14 cellular contexts compared by ENCODE assay signal in the genomic region with DNA sequence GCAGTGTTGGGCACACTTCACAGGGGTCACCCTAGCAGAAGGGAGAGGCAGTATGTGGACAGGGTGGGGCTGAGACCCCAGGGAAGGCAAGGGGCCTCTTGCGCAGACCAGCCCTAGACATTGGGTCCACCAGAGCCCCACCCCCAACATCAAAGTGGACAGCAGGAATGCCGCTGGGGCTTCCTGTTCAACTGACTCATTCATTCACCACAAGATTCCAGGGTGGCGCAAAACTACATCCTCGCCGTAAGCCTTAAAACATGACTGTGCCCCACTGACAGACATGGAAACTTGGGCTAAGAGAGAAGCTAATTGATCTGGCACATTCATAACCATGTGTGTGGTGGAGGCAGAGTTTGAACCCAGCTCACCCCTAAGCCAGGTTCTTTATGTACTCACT. TPM values are rescaled to one million over a fixed set of nuclear protein-coding genes. Genes with fewer than 3 reads are reported as not detected.
DNase-seq lines count a peak whose midpoint lies in the region; ATAC-seq, FAIRE-seq and TF ChIP-seq lines count a peak whose summit lies in the region.
"Had no signal": no experiment of that assay in that cellular context is flagged by ENCODE, and none has a peak within 500 bp of the region (broad histone marks: within the 10 kb centered on the region; RNA-seq: fewer than 3 reads in every experiment).

No MANE protein-coding gene starts in this region.

- no peak for TF ChIP-seq RAD21 in HepG2 (CRISPR knock-in tag; IDR thresholded peaks at IDR 0.05)

- H3K4me1 Mint-ChIP-seq in naive thymus-derived CD4-positive, alpha-beta T cell = no peaks in the 10 kb centered on the region
- H3K4me1 Mint-ChIP-seq: T-cell had no signal

- no peaks in the 10 kb centered on the region for H3K36me3 ChIP-seq in HepG2 (replicated peaks in 1 of 2; ENCODE audit: control insufficient read depth in 1 of 2, insufficient read depth in 2 of 2, low read length in 2 of 2)
- H3K36me3 ChIP-seq in right lobe of liver = no peaks in the 10 kb centered on the region
- H3K36me3 ChIP-seq in naive thymus-derived CD4-positive, alpha-beta T cell (ENCODE audit: control insufficient read depth in 2 of 3, insufficient read depth in 3 of 3, low read length in 3 of 3) = no peaks in the 10 kb centered on the region

- in situ Hi-C loops in HepG2 (cut with HindIII; ENCODE audit: extremely low pct_ligation_motif_present, low pct_unique_long_range_greater_than_20kb) = no loop called here

- no peak overlapping the region for H3K27ac Mint-ChIP-seq in naive thymus-derived CD4-positive, alpha-beta T cell
- H3K27ac Mint-ChIP-seq: nephron progenitor cell, T-cell had no signal

- ATAC-seq in HepG2 = no peak
- ATAC-seq in right lobe of liver = no peak
- ATAC-seq in naive thymus-derived CD4-positive, alpha-beta T cell = no peak
- ATAC-seq: T-cell had no signal

- H3K27me3 Mint-ChIP-seq in naive thymus-derived CD4-positive, alpha-beta T cell = peaks cover 0 to 18% (median 5%) of the 10 kb centered on the region in 5 donors

- POLR2A ChIA-PET in HepG2 (lab: Yijun Ruan, JAX) = interaction anchor here (2.6 kb wide), 1 partner anchor 15 kb away, joined by 9 read pairs; a partner anchor contains a TSS
- POLR2A ChIA-PET in naive thymus-derived CD4-positive, alpha-beta T cell (lab: Charles Lee) = no interaction called here

- 89% methylated on average over 3 of the region's 5 CpGs for WGBS in HepG2 (ENCODE audit: low lambda C conversion rate)
- WGBS in right lobe of liver (ENCODE audit: insufficient coverage, low coverage, low lambda C conversion rate, missing lambda C conversion rate) = 80% methylated on average over 1 of the region's 5 CpGs

- H3K4me1 ChIP-seq in HepG2 (ENCODE audit: insufficient read depth, low read length) (no peaks in the 10 kb centered on the region), right lobe of liver (no peaks in the 10 kb centered on the region)
- H3K4me1 ChIP-seq in naive thymus-derived CD4-positive, alpha-beta T cell (ENCODE audit: control insufficient read depth in 2 of 2, insufficient read depth in 2 of 2, low read length in 2 of 2) = no peaks in the 10 kb centered on the region

- no peaks in the 10 kb centered on the region for H3K27me3 ChIP-seq in HepG2 (ENCODE audit: control insufficient read depth in 1 of 2, insufficient read depth in 2 of 2, low read length in 2 of 2)
- no peaks in the 10 kb centered on the region for H3K27me3 ChIP-seq in right lobe of liver
- peaks cover 0 to 3% of the 10 kb centered on the region in 2 donors for H3K27me3 ChIP-seq in naive thymus-derived CD4-positive, alpha-beta T cell (ENCODE audit: control insufficient read depth in 2 of 2, insufficient read depth in 2 of 2, low read length in 2 of 2)

- H3K9me3 Mint-ChIP-seq in naive thymus-derived CD4-positive, alpha-beta T cell = no peaks in the 10 kb centered on the region
- H3K9me3 Mint-ChIP-seq: nephron progenitor cell, T-cell had no signal

- H3K4me3 ChIP-seq in HepG2 (replicated peaks in 1 of 3; ENCODE audit: insufficient read depth in 1 of 3, low read depth in 2 of 3, low read length in 3 of 3) (no peak overlapping the region), right lobe of liver (no peak overlapping the region)
- no peak overlapping the region for H3K4me3 ChIP-seq in naive thymus-derived CD4-positive, alpha-beta T cell (ENCODE audit: low read length)

- TF ChIP-seq CTCF in HepG2 (CRISPR knock-in tag; IDR thresholded peaks at IDR 0.05) = no peak
- no peak for TF ChIP-seq CTCF in right lobe of liver (IDR thresholded peaks at IDR 0.05)

- no peaks in the 10 kb centered on the region for H3K36me3 Mint-ChIP-seq in naive thymus-derived CD4-positive, alpha-beta T cell
- H3K36me3 Mint-ChIP-seq: brain, T-cell had no signal

- no peak overlapping the region for H3K4me3 Mint-ChIP-seq in naive thymus-derived CD4-positive, alpha-beta T cell
- H3K4me3 Mint-ChIP-seq: brain, nephron progenitor cell, T-cell had no signal

- intact Hi-C loops in HepG2 (cut with micrococcal nuclease; ENCODE audit: unreplicated experiment) (no loop called here), right lobe of liver (cut with DNase I) (no loop called here)
- intact Hi-C loops in naive thymus-derived CD4-positive, alpha-beta T cell (cut with micrococcal nuclease) = no loop called here

- TF ChIP-seq POLR2A in HepG2 (IDR thresholded peaks at IDR 0.05; ENCODE audit: insufficient read depth in 1 of 2, low read depth in 2 of 2, low read length in 2 of 2) (no peak), right lobe of liver (IDR thresholded peaks at IDR 0.05) (no peak), erythroblast (IDR thresholded peaks at IDR 0.05; ENCODE audit: low read length) (no peak)

- no peak for FAIRE-seq in HepG2 (lab: Jason Lieb, UNC)

- TF ChIP-seq EP300 in HepG2 (IDR thresholded peaks at IDR 0.05; ENCODE audit: low read depth in 2 of 2, low read length in 2 of 2) (no peak), HepG2 (CRISPR knock-in tag; IDR thresholded peaks at IDR 0.05; ENCODE audit: borderline replicate concordance) (no peak)

- H3K9ac ChIP-seq in HepG2 (ENCODE audit: insufficient read depth, low read depth, low read length) = no peak overlapping the region

- H3K79me2 ChIP-seq in HepG2 (ENCODE audit: insufficient read depth, low read length) = no peaks in the 10 kb centered on the region

- CTCF ChIA-PET in HepG2 (lab: Yijun Ruan, JAX; ENCODE audit: low intra/inter-chr PET ratio, low total read pairs) = no interaction called here
- CTCF ChIA-PET in naive thymus-derived CD4-positive, alpha-beta T cell (lab: Charles Lee) = no interaction called here

- no peaks in the 10 kb centered on the region for H4K20me1 ChIP-seq in HepG2 (ENCODE audit: insufficient read depth, low read length)

- no TSS peak for BruUV-seq in HepG2 (replicated peaks; lab: Mats Ljungman, UMichigan)

- H3K4me2 ChIP-seq in HepG2 (ENCODE audit: low read depth, low read length) = no peak overlapping the region

- H3K27ac ChIP-seq in HepG2 (ENCODE audit: extremely low read length, insufficient read depth, low read length) (no peak overlapping the region), right lobe of liver (no peak overlapping the region)
- no peak overlapping the region for H3K27ac ChIP-seq in naive thymus-derived CD4-positive, alpha-beta T cell (ENCODE audit: low read depth, low read length)

- no peak overlapping the region for H2AFZ ChIP-seq in HepG2 (ENCODE audit: low read length)

- H3K9me3 ChIP-seq in HepG2 (ENCODE audit: low read length) = no peaks in the 10 kb centered on the region
- no peaks in the 10 kb centered on the region for H3K9me3 ChIP-seq in right lobe of liver
- no peaks in the 10 kb centered on the region for H3K9me3 ChIP-seq in naive thymus-derived CD4-positive, alpha-beta T cell (ENCODE audit: control insufficient read depth in 2 of 3, low read length in 3 of 3)

- DNase-seq in HepG2 (ENCODE audit: low spot score) (no peak), right lobe of liver (no peak), UCSD-AML1 (lab: John Stamatoyannopoulos, UW; ENCODE audit: unreplicated experiment) (peak; percentile 28), glomerular visceral epithelial cell (ENCODE audit: extremely low spot score) (peak; percentile 92), erythroblast (lab: John Stamatoyannopoulos, UW) (no peak), NCI-H1048 (lab: John Stamatoyannopoulos, UW) (no peak), NCI-H82 treated with DMSO at 0.1 percent for 48 hours (lab: John Stamatoyannopoulos, UW; ENCODE audit: unreplicated experiment) (no peak)
- DNase-seq in naive thymus-derived CD4-positive, alpha-beta T cell = no peak
- DNase-seq: activated CD8-positive, alpha-beta memory T cell treated with anti-CD3 and anti-CD28 coated beads, Interleukin-2, amount 50 U/mL, for 48 hours; hippocampal formation; nephron progenitor cell; stimulated activated CD4-positive, alpha-beta T cell treated with anti-CD3 and anti-CD28 coated beads, Interleukin-4, amount 100 ng/mL, for 24 hours; T-cell had no signal

RNA-seq across cellular contexts. Expression of a gene that starts 14.0 kb away (rescaled TPM):
- total RNA-seq in HepG2 (2016; rRNA removed; fragmentation: Illumina TruSeq; extraction: Trizol) (2.0 and 12.2 TPM in 2 replicates), right lobe of liver (1 to 10 TPM in 5 of 6 experiments, under 1 TPM in 1; 0.73 to 3.5 (median 1.9) TPM)
- 0.61 and 0.62 TPM in 2 replicates for total RNA-seq in HepG2 (2016; cell fraction: cytosol; rRNA removed; fragmentation: Illumina TruSeq; extraction: Trizol; ENCODE audit: low read depth)
- 2.0 and 13.0 TPM in 2 replicates for total RNA-seq in HepG2 (2016; cell fraction: insoluble cytoplasmic fraction; rRNA removed; fragmentation: Illumina TruSeq; extraction: Trizol)
- total RNA-seq in HepG2 (2016; cell fraction: membrane; rRNA removed; fragmentation: Illumina TruSeq; extraction: Trizol) = 0.76 and 1.1 TPM in 2 replicates
- 18.2 and 22.6 TPM in 2 replicates for total RNA-seq in HepG2 (2016; cell fraction: nucleus; rRNA removed; fragmentation: Illumina TruSeq; extraction: Trizol)
- polyA plus RNA-seq in HepG2 (2011; rRNA removed) = 4.3 and 5.1 TPM in 2 replicates
- polyA plus RNA-seq in HepG2 (2011; cell fraction: cytosol; rRNA removed) = 0.54 and 0.85 TPM in 2 replicates
- 61.1 and 62.0 TPM in 2 replicates for polyA plus RNA-seq in HepG2 (2011; cell fraction: nucleus; rRNA removed)
- polyA plus RNA-seq in HepG2 (2012) = 4.7 and 5.1 TPM in 2 replicates
- 0.29 and 0.41 TPM in 2 replicates for polyA plus RNA-seq in HepG2 (2016; cell fraction: cytosol; fragmentation: Illumina TruSeq; extraction: Trizol; ENCODE audit: low read depth)
- 1.5 and 2.3 TPM in 2 replicates for polyA plus RNA-seq in HepG2 (2016; cell fraction: insoluble cytoplasmic fraction; fragmentation: Illumina TruSeq; extraction: Trizol; ENCODE audit: low read depth)
- polyA plus RNA-seq in HepG2 (2016; cell fraction: membrane; fragmentation: Illumina TruSeq; extraction: Trizol; ENCODE audit: low read depth) = 0.43 and 0.78 TPM in 2 replicates
- 57.7 and 64.7 TPM in 2 replicates for polyA plus RNA-seq in HepG2 (2016; cell fraction: nucleus; fragmentation: Illumina TruSeq; extraction: Trizol; ENCODE audit: insufficient read depth, low read depth)
- 1.4 and 4.1 TPM in 2 replicates for polyA minus RNA-seq in HepG2 (2011; rRNA and poly(A)+ RNA removed; ENCODE audit: low replicate concordance)
- polyA minus RNA-seq in HepG2 (2011; cell fraction: cytosol; rRNA and poly(A)+ RNA removed) = 0.69 and 1.6 TPM in 2 replicates
- 6.8 and 10.1 TPM in 2 replicates for polyA minus RNA-seq in HepG2 (2011; cell fraction: nucleus; rRNA and poly(A)+ RNA removed)
- total RNA-seq in naive thymus-derived CD4-positive, alpha-beta T cell = under 1 TPM in 1 of 5 experiments, not detected in 4; 0.37 TPM
- under 1 TPM in 1 of 2 donors, not detected in 1; 0.31 TPM for polyA plus RNA-seq in naive thymus-derived CD4-positive, alpha-beta T cell

RNA-seq across cellular contexts. Expression of a gene that starts 45.1 kb away (rescaled TPM):
- total RNA-seq in HepG2 (2016; rRNA removed; fragmentation: Illumina TruSeq; extraction: Trizol) (57.1 and 85.7 TPM in 2 replicates), right lobe of liver (10 to 100 TPM; 23.9 to 47.5 (median 32.5) TPM)
- total RNA-seq in HepG2 (2016; cell fraction: cytosol; rRNA removed; fragmentation: Illumina TruSeq; extraction: Trizol; ENCODE audit: low read depth) = 16.0 and 19.1 TPM in 2 replicates
- 57.5 and 91.4 TPM in 2 replicates for total RNA-seq in HepG2 (2016; cell fraction: insoluble cytoplasmic fraction; rRNA removed; fragmentation: Illumina TruSeq; extraction: Trizol)
- total RNA-seq in HepG2 (2016; cell fraction: membrane; rRNA removed; fragmentation: Illumina TruSeq; extraction: Trizol) = 33.1 and 34.7 TPM in 2 replicates
- 28.3 and 31.4 TPM in 2 replicates for total RNA-seq in HepG2 (2016; cell fraction: nucleus; rRNA removed; fragmentation: Illumina TruSeq; extraction: Trizol)
- polyA plus RNA-seq in HepG2 (2011; rRNA removed) = 57.8 and 69.0 TPM in 2 replicates
- polyA plus RNA-seq in HepG2 (2011; cell fraction: cytosol; rRNA removed) = 59.1 and 66.1 TPM in 2 replicates
- 28.9 TPM in 2 replicates for polyA plus RNA-seq in HepG2 (2011; cell fraction: nucleus; rRNA removed)
- polyA plus RNA-seq in HepG2 (2012) = 26.2 and 40.7 TPM in 2 replicates
- polyA plus RNA-seq in HepG2 (2016; cell fraction: cytosol; fragmentation: Illumina TruSeq; extraction: Trizol; ENCODE audit: low read depth) = 17.0 and 18.2 TPM in 2 replicates
- 103 and 109 TPM in 2 replicates for polyA plus RNA-seq in HepG2 (2016; cell fraction: insoluble cytoplasmic fraction; fragmentation: Illumina TruSeq; extraction: Trizol; ENCODE audit: low read depth)
- polyA plus RNA-seq in HepG2 (2016; cell fraction: membrane; fragmentation: Illumina TruSeq; extraction: Trizol; ENCODE audit: low read depth) = 29.6 and 30.9 TPM in 2 replicates
- polyA plus RNA-seq in HepG2 (2016; cell fraction: nucleus; fragmentation: Illumina TruSeq; extraction: Trizol; ENCODE audit: insufficient read depth, low read depth) = 43.9 and 48.1 TPM in 2 replicates
- 137 and 154 TPM in 2 replicates for polyA minus RNA-seq in HepG2 (2011; rRNA and poly(A)+ RNA removed; ENCODE audit: low replicate concordance)
- polyA minus RNA-seq in HepG2 (2011; cell fraction: cytosol; rRNA and poly(A)+ RNA removed) = 28.9 and 36.0 TPM in 2 replicates
- 14.2 and 17.9 TPM in 2 replicates for polyA minus RNA-seq in HepG2 (2011; cell fraction: nucleus; rRNA and poly(A)+ RNA removed)
- 10 to 100 TPM; 37.7 to 49.8 (median 40.8) TPM for total RNA-seq in naive thymus-derived CD4-positive, alpha-beta T cell
- 10 to 100 TPM; 74.7 to 87.7 TPM for polyA plus RNA-seq in naive thymus-derived CD4-positive, alpha-beta T cell

Comparison
In these comparisons a context has a peak if more than half of its experiments do, and no peak if none do; other contexts are left out.
1. DNase-seq: peak in UCSD-AML1 (single experiment) and glomerular visceral epithelial cell (single experiment); none in HepG2 (single experiment), right lobe of liver (0 of 3), naive thymus-derived CD4-positive, alpha-beta T cell (0 of 9), erythroblast (0 of 2), NCI-H1048 (single experiment) and NCI-H82 treated with DMSO at 0.1 percent for 48 hours (single experiment).